In genomic region chr5:171479776-171480125, GRCh38 we compare ENCODE assay signal across 15 cellular contexts.
A peak's percentile ranks its signal among the peaks of the same experiment; 100 is the strongest.
DNase-seq lines count a peak whose midpoint lies in the region; ATAC-seq and TF ChIP-seq lines count a peak whose summit lies in the region.
"Had no signal": no experiment of that assay in that cellular context is flagged by ENCODE, and none has a peak within 500 bp of the region (broad histone marks: within the 10 kb centered on the region; RNA-seq: fewer than 3 reads in every experiment).

No MANE protein-coding gene starts in this region.

- H3K27ac Mint-ChIP-seq in T-helper 1 cell treated with Interleukin-12 subunit alpha and Interleukin-12 subunit beta and Interleukin-4 antibody, amounts not matched to agents 30 μg/mL and 1 μg/mL, for 36 hours = peak overlapping the region; percentile 43
- peak overlapping the region; percentile 7 for H3K27ac Mint-ChIP-seq in CD4-positive, alpha-beta T cell
- peak overlapping the region; percentile 9 for H3K27ac Mint-ChIP-seq in glutamatergic neuron (ENCODE audit: unreplicated experiment)
- peak overlapping the region; percentile 58 for H3K27ac Mint-ChIP-seq in stimulated activated effector memory CD8-positive, alpha-beta T cell treated with anti-CD3 and anti-CD28 coated beads, Interleukin-12 subunit alpha, Interleukin-12 subunit beta, amount 100 ng/mL, for 72 hours
- H3K27ac Mint-ChIP-seq: CD4-positive, CD25-positive, alpha-beta regulatory T cell; GM23338 had no signal

- H3K9me3 Mint-ChIP-seq in T-helper 1 cell treated with Interleukin-12 subunit alpha and Interleukin-12 subunit beta and Interleukin-4 antibody, amounts not matched to agents 30 μg/mL and 1 μg/mL, for 36 hours = no peaks in the 10 kb centered on the region
- H3K9me3 Mint-ChIP-seq in CD4-positive, alpha-beta T cell = no peaks in the 10 kb centered on the region
- peaks cover 7% of the 10 kb centered on the region for H3K9me3 Mint-ChIP-seq in glutamatergic neuron (ENCODE audit: unreplicated experiment)
- no peaks in the 10 kb centered on the region for H3K9me3 Mint-ChIP-seq in stimulated activated effector memory CD8-positive, alpha-beta T cell treated with anti-CD3 and anti-CD28 coated beads, Interleukin-12 subunit alpha, Interleukin-12 subunit beta, amount 100 ng/mL, for 72 hours
- H3K9me3 Mint-ChIP-seq: CD4-positive, CD25-positive, alpha-beta regulatory T cell; GM23338 had no signal

- no peaks in the 10 kb centered on the region for H3K9me3 ChIP-seq in CD4-positive, alpha-beta T cell (ENCODE audit: control insufficient read depth, low read length)

- no peaks in the 10 kb centered on the region for H3K27me3 ChIP-seq in CD4-positive, alpha-beta T cell (ENCODE audit: control insufficient read depth, insufficient read depth, low read length)

- no peaks in the 10 kb centered on the region for H3K36me3 Mint-ChIP-seq in T-helper 1 cell treated with Interleukin-12 subunit alpha and Interleukin-12 subunit beta and Interleukin-4 antibody, amounts not matched to agents 30 μg/mL and 1 μg/mL, for 36 hours (ENCODE audit: low read depth)
- H3K36me3 Mint-ChIP-seq in CD4-positive, alpha-beta T cell (ENCODE audit: low read depth) = no peaks in the 10 kb centered on the region
- H3K36me3 Mint-ChIP-seq in glutamatergic neuron (ENCODE audit: unreplicated experiment) = peaks cover 2% of the 10 kb centered on the region
- no peaks in the 10 kb centered on the region for H3K36me3 Mint-ChIP-seq in stimulated activated effector memory CD8-positive, alpha-beta T cell treated with anti-CD3 and anti-CD28 coated beads, Interleukin-12 subunit alpha, Interleukin-12 subunit beta, amount 100 ng/mL, for 72 hours
- H3K36me3 Mint-ChIP-seq: CD4-positive, CD25-positive, alpha-beta regulatory T cell had no signal

- POLR2A ChIA-PET in CD4-positive, alpha-beta T cell (lab: Charles Lee) = no interaction called here

- intact Hi-C loops in CD4-positive, alpha-beta T cell (cut with DNase I, micrococcal nuclease) = loop anchor here (5.0 to 10.0 kb wide), 2 partner anchors 565 to 813 kb away; no protein-coding TSS in a partner anchor

- H3K4me3 Mint-ChIP-seq in T-helper 1 cell treated with Interleukin-12 subunit alpha and Interleukin-12 subunit beta and Interleukin-4 antibody, amounts not matched to agents 30 μg/mL and 1 μg/mL, for 36 hours = no peak overlapping the region
- H3K4me3 Mint-ChIP-seq in CD4-positive, alpha-beta T cell = no peak overlapping the region
- H3K4me3 Mint-ChIP-seq in glutamatergic neuron (ENCODE audit: unreplicated experiment) = peak overlapping the region; percentile 17
- H3K4me3 Mint-ChIP-seq in stimulated activated effector memory CD8-positive, alpha-beta T cell treated with anti-CD3 and anti-CD28 coated beads, Interleukin-12 subunit alpha, Interleukin-12 subunit beta, amount 100 ng/mL, for 72 hours = no peak overlapping the region
- H3K4me3 Mint-ChIP-seq: CD4-positive, CD25-positive, alpha-beta regulatory T cell; GM23338 had no signal

- CTCF ChIA-PET in CD4-positive, alpha-beta T cell (lab: Charles Lee) = no interaction called here

- ATAC-seq in CD4-positive, alpha-beta T cell (ENCODE audit: poor library complexity) = no peak
- ATAC-seq in stimulated activated effector memory CD8-positive, alpha-beta T cell treated with anti-CD3 and anti-CD28 coated beads, Interleukin-12 subunit alpha, Interleukin-12 subunit beta, amount 100 ng/mL, for 72 hours = no peak
- no peak for ATAC-seq in HG02938 (IDR thresholded peaks at IDR 0.05; ENCODE audit: unreplicated experiment)
- ATAC-seq: GM23338, HepG2 had no signal

- no peak for TF ChIP-seq CTCF in CD4-positive, alpha-beta T cell (IDR thresholded peaks at IDR 0.05)
- no peak for TF ChIP-seq CTCF in glutamatergic neuron (IDR thresholded peaks at IDR 0.05; ENCODE audit: partially characterized antibody, unreplicated experiment)

- H3K27ac ChIP-seq in CD4-positive, alpha-beta T cell (ENCODE audit: low read depth, low read length) = no peak overlapping the region
- H3K27ac ChIP-seq: 22Rv1 had no signal

- peaks cover 15% of the 10 kb centered on the region for H3K27me3 Mint-ChIP-seq in T-helper 1 cell treated with Interleukin-12 subunit alpha and Interleukin-12 subunit beta and Interleukin-4 antibody, amounts not matched to agents 30 μg/mL and 1 μg/mL, for 36 hours (ENCODE audit: low read depth)
- H3K27me3 Mint-ChIP-seq in CD4-positive, alpha-beta T cell = peaks cover 6% of the 10 kb centered on the region
- peaks cover 3% of the 10 kb centered on the region for H3K27me3 Mint-ChIP-seq in glutamatergic neuron (ENCODE audit: unreplicated experiment)

- peaks cover 7% of the 10 kb centered on the region for H3K4me1 Mint-ChIP-seq in T-helper 1 cell treated with Interleukin-12 subunit alpha and Interleukin-12 subunit beta and Interleukin-4 antibody, amounts not matched to agents 30 μg/mL and 1 μg/mL, for 36 hours (ENCODE audit: low read depth)
- H3K4me1 Mint-ChIP-seq in CD4-positive, alpha-beta T cell (ENCODE audit: low read depth) = peaks cover 5% of the 10 kb centered on the region
- H3K4me1 Mint-ChIP-seq in glutamatergic neuron (ENCODE audit: low read depth, unreplicated experiment) = peaks cover 1% of the 10 kb centered on the region
- H3K4me1 Mint-ChIP-seq in stimulated activated effector memory CD8-positive, alpha-beta T cell treated with anti-CD3 and anti-CD28 coated beads, Interleukin-12 subunit alpha, Interleukin-12 subunit beta, amount 100 ng/mL, for 72 hours = peaks cover 8% of the 10 kb centered on the region

- DNase-seq in T-helper 1 cell = no peak
- DNase-seq in CD4-positive, alpha-beta T cell = no peak
- DNase-seq in glutamatergic neuron = no peak
- DNase-seq in stimulated activated effector memory CD8-positive, alpha-beta T cell treated with anti-CD3 and anti-CD28 coated beads, Interleukin-12 subunit alpha, Interleukin-12 subunit beta, amount 100 ng/mL, for 72 hours (ENCODE audit: low spot score in 2 of 2) = no peak
- no peak for DNase-seq in DMS114 treated with DMSO at 0.1 percent for 48 hours (lab: John Stamatoyannopoulos, UW; ENCODE audit: unreplicated experiment)
- DNase-seq in retina = no peak
- DNase-seq: DMS153, DMS79 treated with DMSO at 0.1 percent for 48 hours, EL had no signal

Comparison
In these comparisons a context has a peak if more than half of its experiments do, and no peak if none do; other contexts are left out.
1. H3K27ac Mint-ChIP-seq: peak in every context shown above with its lines; median percentile 58 in stimulated activated effector memory CD8-positive, alpha-beta T cell treated with anti-CD3 and anti-CD28 coated beads, Interleukin-12 subunit alpha, Interleukin-12 subunit beta, amount 100 ng/mL, for 72 hours; 43 in T-helper 1 cell treated with Interleukin-12 subunit alpha and Interleukin-12 subunit beta and Interleukin-4 antibody, amounts not matched to agents 30 μg/mL and 1 μg/mL, for 36 hours; 9 in glutamatergic neuron; 7 in CD4-positive, alpha-beta T cell.